Comparison of ENCODE assay signal across 21 cellular contexts in the genomic region with DNA sequence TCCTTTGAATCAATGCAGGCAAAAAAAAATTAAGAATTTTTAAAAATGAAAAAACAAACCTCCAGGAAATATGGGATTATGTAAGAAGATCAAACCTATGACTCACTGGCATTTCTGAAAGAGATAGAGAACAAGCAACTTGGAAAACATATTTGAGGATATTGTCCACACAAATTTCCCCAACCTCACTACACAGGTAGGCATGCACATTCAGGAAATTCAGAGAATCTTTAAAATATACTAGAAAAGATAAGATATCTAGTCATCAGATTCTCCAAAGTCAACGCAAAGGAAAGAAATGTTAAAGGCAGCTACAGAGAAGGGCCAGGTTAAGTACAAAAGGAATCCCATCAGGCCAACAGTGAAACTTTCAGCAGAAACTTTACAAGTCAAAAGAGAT.
"Had no signal": no experiment of that assay in that cellular context is flagged by ENCODE, and none has a peak within 500 bp of the region (broad histone marks: within the 10 kb centered on the region; RNA-seq: fewer than 3 reads in every experiment).

No MANE protein-coding gene starts in this region.

- H3K36me3 ChIP-seq: vagina had no signal

- ATAC-seq: activated CD8-positive, alpha-beta T cell treated with anti-CD3 and anti-CD28 coated beads, Interleukin-2, amount 10 ng/mL, durations not matched to agents 7 days and 5 days; gastroesophageal sphincter had no signal

- H3K27me3 ChIP-seq: esophagus squamous epithelium, gastroesophageal sphincter, right atrium auricular region, tibial nerve, vagina had no signal

- FAIRE-seq: colon, endometrium had no signal

- H3K4me3 ChIP-seq: esophagus squamous epithelium, gastroesophageal sphincter, lung, right atrium auricular region, skin epidermis, tibial nerve, vagina had no signal

- H3K9me3 ChIP-seq: esophagus squamous epithelium, gastroesophageal sphincter, right atrium auricular region, tibial nerve, vagina had no signal

- DNase-seq: activated CD4-positive, alpha-beta T cell treated with anti-CD3 and anti-CD28 coated beads, Interleukin-2, amount 10 ng/mL, durations not matched to agents 24 days and 14 days; activated CD4-positive, CD25-positive, alpha-beta regulatory T cell; activated CD8-positive, alpha-beta memory T cell treated with anti-CD3 and anti-CD28 coated beads, Interleukin-2, amount 50 U/mL, for 48 hours; activated CD8-positive, alpha-beta T cell treated with anti-CD3 and anti-CD28 coated beads, Interleukin-2, amount 10 ng/mL, durations not matched to agents 7 days and 5 days; activated naive CD8-positive, alpha-beta T cell treated with anti-CD3 and anti-CD28 coated beads, Interleukin-2, amount 10 ng/mL, durations not matched to agents 7 days and 5 days; aorta; esophagus squamous epithelium; islet precursor cell; midbrain; stimulated activated CD4-positive, alpha-beta T cell treated with anti-CD3 and anti-CD28 coated beads, Interleukin-4, amount 100 ng/mL, for 4 hours; stimulated activated CD8-positive, alpha-beta memory T cell treated with anti-CD3 and anti-CD28 coated beads, Interleukin-4, amount 100 ng/mL, for 48 hours; stimulated activated naive CD4-positive, alpha-beta T cell treated with Interleukin-2 at 50 U/mL for 16 hours; substantia nigra had no signal

- H3K4me1 ChIP-seq: esophagus squamous epithelium, right atrium auricular region, vagina had no signal

- H3K27ac ChIP-seq: esophagus squamous epithelium, gastroesophageal sphincter, right atrium auricular region, skin epidermis, tibial nerve, vagina had no signal
